9 cellular contexts compared by ENCODE assay signal in genomic region chr3:44235604-44236484, GRCh38. TPM values are rescaled to one million over a fixed set of nuclear protein-coding genes. Genes with fewer than 3 reads are reported as not detected.
A peak's percentile ranks its signal among the peaks of the same experiment; 100 is the strongest.
DNase-seq lines count a peak whose midpoint lies in the region; TF ChIP-seq lines count a peak whose summit lies in the region.
"Had no signal": no experiment of that assay in that cellular context is flagged by ENCODE, and none has a peak within 500 bp of the region (broad histone marks: within the 10 kb centered on the region; RNA-seq: fewer than 3 reads in every experiment).

No MANE protein-coding gene starts in this region.

- DNase-seq in NCI-H1417 (lab: John Stamatoyannopoulos, UW), result peak; percentile 20 to 69 (median 66)
- DNase-seq in NCI-H1417 treated with DMSO at 0.1 percent for 48 hours (lab: John Stamatoyannopoulos, UW), result no peak
- peak in 2 of 3 donors; percentile 27 to 81 for DNase-seq in Peyer's patch
- peak; percentile 13 for DNase-seq in activated T-helper 2 cell treated with anti-CD3 and anti-CD28 coated beads, Interferon-gamma antibody, Interleukin-2, Interleukin-4, amounts not matched to agents 10 μg/mL and 5 μg/mL and 100 μg/mL, durations not matched to agents 14 hours and 24 hours and 36 hours (ENCODE audit: low spot score)
- peak; percentile 91 for DNase-seq in fibroblast of villous mesenchyme (ENCODE audit: low read depth)
- DNase-seq in neural crest cell (ENCODE audit: low read depth, low spot score), result peak; percentile 35
- peak; percentile 80 for DNase-seq in stromal cell of bone marrow (ENCODE audit: low read depth)

- peak overlapping the region; percentile 30; the same call in 1 of the 2 replicates for H3K4me3 ChIP-seq in HUES64 (ENCODE audit: low read length)
- no peak overlapping the region for H3K4me3 ChIP-seq in Peyer's patch
- no peak overlapping the region for H3K4me3 ChIP-seq in fibroblast of villous mesenchyme (ENCODE audit: low read depth, low read length)
- H3K4me3 ChIP-seq: BLaER1 had no signal

- no peak overlapping the region for H3K4me3 Mint-ChIP-seq in activated T-helper 2 cell treated with anti-CD3 and anti-CD28 coated beads, Interferon-gamma antibody, Interleukin-2, Interleukin-4, amounts not matched to agents 10 μg/mL and 5 μg/mL and 100 μg/mL, durations not matched to agents 14 hours and 24 hours and 36 hours (ENCODE audit: low read depth)
- no peak overlapping the region for H3K4me3 Mint-ChIP-seq in neural crest cell

- no peak overlapping the region; the same call in 1 of the 2 replicates for H3K27ac ChIP-seq in HUES64 (ENCODE audit: low read depth, low read length)
- H3K27ac ChIP-seq in Peyer's patch, result peak overlapping the region in 1 of 4 donors; percentile 15
- H3K27ac ChIP-seq: BLaER1 had no signal

- no peaks in the 10 kb centered on the region for H3K36me3 Mint-ChIP-seq in activated T-helper 2 cell treated with anti-CD3 and anti-CD28 coated beads, Interferon-gamma antibody, Interleukin-2, Interleukin-4, amounts not matched to agents 10 μg/mL and 5 μg/mL and 100 μg/mL, durations not matched to agents 14 hours and 24 hours and 36 hours (ENCODE audit: low read depth)
- no peaks in the 10 kb centered on the region for H3K36me3 Mint-ChIP-seq in neural crest cell (ENCODE audit: low read depth)

- H3K27ac Mint-ChIP-seq in activated T-helper 2 cell treated with anti-CD3 and anti-CD28 coated beads, Interferon-gamma antibody, Interleukin-2, Interleukin-4, amounts not matched to agents 10 μg/mL and 5 μg/mL and 100 μg/mL, durations not matched to agents 14 hours and 24 hours and 36 hours, result no peak overlapping the region
- no peak overlapping the region for H3K27ac Mint-ChIP-seq in neural crest cell (ENCODE audit: unreplicated experiment)

- intact Hi-C loops in activated T-helper 2 cell treated with anti-CD3 and anti-CD28 coated beads, Interferon-gamma antibody, Interleukin-2, Interleukin-4, amounts not matched to agents 10 μg/mL and 5 μg/mL and 100 μg/mL, durations not matched to agents 14 hours and 24 hours and 36 hours (cut with micrococcal nuclease), result no loop called here

- peaks cover 8% of the 10 kb centered on the region for H3K4me1 Mint-ChIP-seq in activated T-helper 2 cell treated with anti-CD3 and anti-CD28 coated beads, Interferon-gamma antibody, Interleukin-2, Interleukin-4, amounts not matched to agents 10 μg/mL and 5 μg/mL and 100 μg/mL, durations not matched to agents 14 hours and 24 hours and 36 hours (ENCODE audit: low read depth)
- peaks cover 6% of the 10 kb centered on the region for H3K4me1 Mint-ChIP-seq in neural crest cell

- H3K9me3 ChIP-seq in HUES64 (ENCODE audit: insufficient read depth, low read depth, low read length), result no peaks in the 10 kb centered on the region
- no peaks in the 10 kb centered on the region for H3K9me3 ChIP-seq in Peyer's patch
- H3K9me3 ChIP-seq: BLaER1 had no signal

- H3K9ac ChIP-seq in HUES64 (ENCODE audit: low read depth, low read length), result no peak overlapping the region
- H3K9ac ChIP-seq: BLaER1 had no signal

- no peaks in the 10 kb centered on the region for H3K9me3 Mint-ChIP-seq in activated T-helper 2 cell treated with anti-CD3 and anti-CD28 coated beads, Interferon-gamma antibody, Interleukin-2, Interleukin-4, amounts not matched to agents 10 μg/mL and 5 μg/mL and 100 μg/mL, durations not matched to agents 14 hours and 24 hours and 36 hours
- no peaks in the 10 kb centered on the region for H3K9me3 Mint-ChIP-seq in neural crest cell

- peak in 4 of 6 experiments; percentile 71 to 84 (median 79) for TF ChIP-seq CTCF in Peyer's patch (IDR thresholded peaks at IDR 0.05)
- TF ChIP-seq CTCF in fibroblast of villous mesenchyme (IDR thresholded peaks at IDR 0.05; ENCODE audit: insufficient read depth, low read depth, low read length), result peak; percentile 81
- peak; percentile 83 for TF ChIP-seq CTCF in neural crest cell (conservative IDR thresholded peaks at IDR 0.05)

- H3K27me3 Mint-ChIP-seq in activated T-helper 2 cell treated with anti-CD3 and anti-CD28 coated beads, Interferon-gamma antibody, Interleukin-2, Interleukin-4, amounts not matched to agents 10 μg/mL and 5 μg/mL and 100 μg/mL, durations not matched to agents 14 hours and 24 hours and 36 hours (ENCODE audit: low read depth), result peaks cover 10% of the 10 kb centered on the region
- H3K27me3 Mint-ChIP-seq in neural crest cell (ENCODE audit: low read depth), result no peaks in the 10 kb centered on the region

- no peaks in the 10 kb centered on the region for H3K27me3 ChIP-seq in HUES64 (ENCODE audit: insufficient read depth, low read length)
- no peaks in the 10 kb centered on the region for H3K27me3 ChIP-seq in Peyer's patch
- H3K27me3 ChIP-seq: BLaER1 had no signal

- H3K36me3 ChIP-seq in HUES64 (ENCODE audit: insufficient read depth, low read length), result no peaks in the 10 kb centered on the region
- H3K36me3 ChIP-seq in Peyer's patch, result no peaks in the 10 kb centered on the region
- H3K36me3 ChIP-seq: BLaER1 had no signal

- no peaks in the 10 kb centered on the region; the same call in none of the 2 replicates for H3K4me1 ChIP-seq in HUES64 (ENCODE audit: insufficient read depth, low read length)
- no peaks in the 10 kb centered on the region for H3K4me1 ChIP-seq in Peyer's patch
- H3K4me1 ChIP-seq: BLaER1 had no signal

- TF ChIP-seq POLR2A in Peyer's patch (IDR thresholded peaks at IDR 0.05), result no peak

- WGBS in HUES64, result 45% methylated on average over 16 of the region's 16 CpGs

RNA-seq across cellular contexts. Expression of gene TOPAZ1, which starts 5.8 kb away (rescaled TPM):
- polyA plus RNA-seq in HUES64 (2013, experiment 1 of 2), result not detected
- polyA plus RNA-seq in HUES64 (2013, experiment 2 of 2), result not detected
- total RNA-seq in Peyer's patch (not detected), fibroblast of villous mesenchyme (not detected in 2 replicates), neural crest cell (not detected in 2 replicates)
- total RNA-seq in activated T-helper 2 cell treated with anti-CD3 and anti-CD28 coated beads, Interferon-gamma antibody, Interleukin-2, Interleukin-4, amounts not matched to agents 10 μg/mL and 5 μg/mL and 100 μg/mL, durations not matched to agents 14 hours and 24 hours and 36 hours, result not detected in 2 replicates
